10 cellular contexts compared by ENCODE assay signal in genomic region chr6:21856096-21856825, GRCh38.
DNase-seq lines count a peak whose midpoint lies in the region; ATAC-seq and TF ChIP-seq lines count a peak whose summit lies in the region.
"Had no signal": no experiment of that assay in that cellular context is flagged by ENCODE, and none has a peak within 500 bp of the region (broad histone marks: within the 10 kb centered on the region; RNA-seq: fewer than 3 reads in every experiment).

No MANE protein-coding gene starts in this region.

- no peak overlapping the region for H3K4me3 Mint-ChIP-seq in CD4-positive, alpha-beta T cell
- no peak overlapping the region for H3K4me3 Mint-ChIP-seq in brain
- no peak overlapping the region for H3K4me3 Mint-ChIP-seq in activated CD8-positive, alpha-beta T cell treated with anti-CD3 and anti-CD28 coated beads, Interleukin-2, amount 10 ng/mL, durations not matched to agents 7 days and 5 days

- no peak overlapping the region for H2AFZ ChIP-seq in mesenchymal stem cell (ENCODE audit: low read depth, low read length)

- peak overlapping the region in 1 of 2 experiments; percentile 5 for H2BK12ac ChIP-seq in mesenchymal stem cell (ENCODE audit: low read length in 2 of 2)

- no peaks in the 10 kb centered on the region for H3K4me1 ChIP-seq in mesenchymal stem cell (ENCODE audit: control insufficient read depth, insufficient read depth, low read depth, low read length)

- H3K36me3 Mint-ChIP-seq in CD4-positive, alpha-beta T cell (ENCODE audit: low read depth) = no peaks in the 10 kb centered on the region
- peaks cover 54% of the 10 kb centered on the region for H3K36me3 Mint-ChIP-seq in brain
- H3K36me3 Mint-ChIP-seq in activated CD8-positive, alpha-beta T cell treated with anti-CD3 and anti-CD28 coated beads, Interleukin-2, amount 10 ng/mL, durations not matched to agents 7 days and 5 days (ENCODE audit: low read depth) = no peaks in the 10 kb centered on the region

- intact Hi-C loops in CD4-positive, alpha-beta T cell (cut with DNase I, micrococcal nuclease) = no loop called here

- H3K4me1 Mint-ChIP-seq in CD4-positive, alpha-beta T cell (ENCODE audit: low read depth) = peaks cover 5% of the 10 kb centered on the region
- peaks cover 38% of the 10 kb centered on the region for H3K4me1 Mint-ChIP-seq in brain
- H3K4me1 Mint-ChIP-seq in activated CD8-positive, alpha-beta T cell treated with anti-CD3 and anti-CD28 coated beads, Interleukin-2, amount 10 ng/mL, durations not matched to agents 7 days and 5 days (ENCODE audit: low read depth) = no peaks in the 10 kb centered on the region

- peak overlapping the region; percentile 80 for H3K9ac ChIP-seq in mesenchymal stem cell (ENCODE audit: low read length)

- no peaks in the 10 kb centered on the region for H3K27me3 ChIP-seq in CD4-positive, alpha-beta T cell (ENCODE audit: control insufficient read depth, insufficient read depth, low read length)
- no peaks in the 10 kb centered on the region for H3K27me3 ChIP-seq in mesenchymal stem cell (ENCODE audit: control insufficient read depth in 1 of 2, insufficient read depth in 1 of 2, low read length in 2 of 2)
- H3K27me3 ChIP-seq: heart right ventricle had no signal

- no peak for DNase-seq in CD4-positive, alpha-beta T cell
- DNase-seq in MV-4-11 (lab: John Stamatoyannopoulos, UW) (peak; percentile 74), mesenchymal stem cell (peak; percentile 67), DMS 273 (lab: John Stamatoyannopoulos, UW; ENCODE audit: unreplicated experiment) (no peak), DMS 273 treated with DMSO at 0.1 percent for 48 hours (lab: John Stamatoyannopoulos, UW) (no peak)
- DNase-seq in activated CD8-positive, alpha-beta T cell treated with anti-CD3 and anti-CD28 coated beads, Interleukin-2, amount 10 ng/mL, durations not matched to agents 7 days and 5 days = no peak
- DNase-seq: heart right ventricle, NCI-H524 had no signal

- H4K8ac ChIP-seq in mesenchymal stem cell (ENCODE audit: low read length) = no peak overlapping the region

- H3K9me3 Mint-ChIP-seq in CD4-positive, alpha-beta T cell = peaks cover under 1% of the 10 kb centered on the region
- H3K9me3 Mint-ChIP-seq in brain = peaks cover 3 to 19% (median 9%) of the 10 kb centered on the region in 5 experiments
- no peaks in the 10 kb centered on the region for H3K9me3 Mint-ChIP-seq in activated CD8-positive, alpha-beta T cell treated with anti-CD3 and anti-CD28 coated beads, Interleukin-2, amount 10 ng/mL, durations not matched to agents 7 days and 5 days (ENCODE audit: insufficient read depth)

- no peak overlapping the region for H2BK120ac ChIP-seq in mesenchymal stem cell (ENCODE audit: low read depth, low read length)

- peak; percentile 59 for ATAC-seq in CD4-positive, alpha-beta T cell (ENCODE audit: poor library complexity)
- ATAC-seq in activated CD8-positive, alpha-beta T cell treated with anti-CD3 and anti-CD28 coated beads, Interleukin-2, amount 10 ng/mL, durations not matched to agents 7 days and 5 days = no peak
- no peak for ATAC-seq in HG03571 (IDR thresholded peaks at IDR 0.05; ENCODE audit: unreplicated experiment)
- ATAC-seq: heart right ventricle had no signal

- no peak overlapping the region for H2BK5ac ChIP-seq in mesenchymal stem cell (ENCODE audit: low read depth, low read length, poor library complexity, severe bottlenecking)

- no peak overlapping the region for H3K14ac ChIP-seq in mesenchymal stem cell (ENCODE audit: low read length in 2 of 2)

- H3K4me2 ChIP-seq in mesenchymal stem cell (ENCODE audit: low read length, poor library complexity, severe bottlenecking) = no peak overlapping the region

- H3K27ac ChIP-seq in CD4-positive, alpha-beta T cell (ENCODE audit: low read depth, low read length) = no peak overlapping the region
- H3K27ac ChIP-seq in mesenchymal stem cell (ENCODE audit: low read length, poor library complexity, severe bottlenecking) = no peak overlapping the region

- H3K27ac Mint-ChIP-seq in CD4-positive, alpha-beta T cell = no peak overlapping the region
- H3K27ac Mint-ChIP-seq in brain = peak overlapping the region in 3 of 5 experiments; percentile 8 to 14 (median 13)
- H3K27ac Mint-ChIP-seq in activated CD8-positive, alpha-beta T cell treated with anti-CD3 and anti-CD28 coated beads, Interleukin-2, amount 10 ng/mL, durations not matched to agents 7 days and 5 days = no peak overlapping the region

- H2AK5ac ChIP-seq in mesenchymal stem cell (ENCODE audit: low read length, severe bottlenecking) = no peak overlapping the region

- no peak overlapping the region for H2BK15ac ChIP-seq in mesenchymal stem cell (ENCODE audit: low read depth, poor library complexity, severe bottlenecking)

- no peak for TF ChIP-seq CTCF in CD4-positive, alpha-beta T cell (IDR thresholded peaks at IDR 0.05)
- no peak for TF ChIP-seq CTCF in brain (conservative IDR thresholded peaks at IDR 0.05)

- CTCF ChIA-PET in CD4-positive, alpha-beta T cell (lab: Charles Lee) = no interaction called here
- CTCF ChIA-PET in activated CD8-positive, alpha-beta T cell treated with anti-CD3 and anti-CD28 coated beads, Interleukin-2, amount 10 ng/mL, durations not matched to agents 7 days and 5 days (lab: Charles Lee) = no interaction called here

- POLR2A ChIA-PET in CD4-positive, alpha-beta T cell (lab: Charles Lee) = no interaction called here
- POLR2A ChIA-PET in activated CD8-positive, alpha-beta T cell treated with anti-CD3 and anti-CD28 coated beads, Interleukin-2, amount 10 ng/mL, durations not matched to agents 7 days and 5 days (lab: Charles Lee) = no interaction called here

- H3K4ac ChIP-seq in mesenchymal stem cell (ENCODE audit: low read depth in 1 of 2, low read length in 2 of 2) = no peak overlapping the region

- 70% methylated on average over 2 of the region's 5 CpGs for WGBS in mesenchymal stem cell

- no peaks in the 10 kb centered on the region for H3K9me3 ChIP-seq in CD4-positive, alpha-beta T cell (ENCODE audit: control insufficient read depth, low read length)
- no peaks in the 10 kb centered on the region for H3K9me3 ChIP-seq in mesenchymal stem cell (ENCODE audit: control insufficient read depth, low read length)
- H3K9me3 ChIP-seq: heart right ventricle had no signal

- no peak overlapping the region for H3K18ac ChIP-seq in mesenchymal stem cell (ENCODE audit: low read depth in 1 of 2, low read length in 2 of 2)

- no peak overlapping the region for H3K23ac ChIP-seq in mesenchymal stem cell (ENCODE audit: low read length in 2 of 2)

- H3K79me1 ChIP-seq in mesenchymal stem cell (replicated peaks; ENCODE audit: low read length, poor library complexity, severe bottlenecking) = no peaks in the 10 kb centered on the region

- no peak overlapping the region for H4K91ac ChIP-seq in mesenchymal stem cell (ENCODE audit: low read length)

- peak overlapping the region in 1 of 2 experiments; percentile 48 for H3K4me3 ChIP-seq in mesenchymal stem cell (ENCODE audit: insufficient read depth in 1 of 2, low read depth in 1 of 2, low read length in 2 of 2)

- H3K36me3 ChIP-seq in mesenchymal stem cell (ENCODE audit: control insufficient read depth in 1 of 2, insufficient read depth in 2 of 2, low read depth in 1 of 2, low read length in 2 of 2) = no peaks in the 10 kb centered on the region
- H3K36me3 ChIP-seq: heart right ventricle had no signal

- no peaks in the 10 kb centered on the region for H3K27me3 Mint-ChIP-seq in CD4-positive, alpha-beta T cell
- no peaks in the 10 kb centered on the region for H3K27me3 Mint-ChIP-seq in brain
- no peaks in the 10 kb centered on the region for H3K27me3 Mint-ChIP-seq in activated CD8-positive, alpha-beta T cell treated with anti-CD3 and anti-CD28 coated beads, Interleukin-2, amount 10 ng/mL, durations not matched to agents 7 days and 5 days (ENCODE audit: low read depth)

Comparison
In these comparisons a context has a peak if more than half of its experiments do, and no peak if none do; other contexts are left out.
1. DNase-seq: peak in MV-4-11 (single experiment) and mesenchymal stem cell (single experiment); none in CD4-positive, alpha-beta T cell (0 of 10), DMS 273 (single experiment), activated CD8-positive, alpha-beta T cell treated with anti-CD3 and anti-CD28 coated beads, Interleukin-2, amount 10 ng/mL, durations not matched to agents 7 days and 5 days (single experiment) and DMS 273 treated with DMSO at 0.1 percent for 48 hours (single experiment).
2. H3K27ac Mint-ChIP-seq: peak in brain (3 of 5); none in CD4-positive, alpha-beta T cell (single experiment) and activated CD8-positive, alpha-beta T cell treated with anti-CD3 and anti-CD28 coated beads, Interleukin-2, amount 10 ng/mL, durations not matched to agents 7 days and 5 days (single experiment).